ENCODE assay signal across 14 cellular contexts in genomic region chr12:105317453-105317852, GRCh38. TPM values are rescaled to one million over a fixed set of nuclear protein-coding genes. Genes with fewer than 3 reads are reported as not detected.
DNase-seq lines count a peak whose midpoint lies in the region; ATAC-seq, FAIRE-seq and TF ChIP-seq lines count a peak whose summit lies in the region.
"Had no signal": no experiment of that assay in that cellular context is flagged by ENCODE, and none has a peak within 500 bp of the region (broad histone marks: within the 10 kb centered on the region; RNA-seq: fewer than 3 reads in every experiment).

No MANE protein-coding gene starts in this region.

- H3K4me3 ChIP-seq in adipocyte (ENCODE audit: low read length) (no peak overlapping the region), kidney (ENCODE audit: low read length in 2 of 2) (no peak overlapping the region), stomach (no peak overlapping the region), lower leg skin (ENCODE audit: low read depth, poor library complexity, severe bottlenecking) (no peak overlapping the region)
- H3K4me3 ChIP-seq: skin epidermis, thoracic aorta had no signal

- H3K27ac ChIP-seq in kidney (ENCODE audit: low read depth in 2 of 2, low read length in 2 of 2), result peak overlapping the region; percentile 56 to 81
- peak overlapping the region; percentile 58 to 80 (median 64) for H3K27ac ChIP-seq in stomach
- H3K27ac ChIP-seq: thoracic aorta had no signal

- peak overlapping the region; percentile 10 for H3K9ac ChIP-seq in adipocyte (ENCODE audit: low read length)
- H3K9ac ChIP-seq in kidney (ENCODE audit: low read length in 2 of 2), result no peak overlapping the region

- intact Hi-C loops in kidney (cut with DNase I), result no loop called here
- intact Hi-C loops in stomach (cut with DNase I; ENCODE audit: low total_unique reads), result no loop called here
- intact Hi-C loops in lower leg skin (cut with DNase I; ENCODE audit: low total_unique reads), result no loop called here

- H3K27me3 ChIP-seq in adipocyte (replicated peaks; ENCODE audit: control insufficient read depth, insufficient read depth, low read length), result no peaks in the 10 kb centered on the region
- H3K27me3 ChIP-seq in stomach, result no peaks in the 10 kb centered on the region

- ATAC-seq in GM18909 (IDR thresholded peaks at IDR 0.05; ENCODE audit: poor library complexity, unreplicated experiment), result no peak

- 36 to 59% (median 49%) methylated on average over 2 of the region's 2 CpGs for WGBS in stomach, 5 donors
- WGBS in lower leg skin, 2 donors, result 68 to 76% methylated on average over 2 of the region's 2 CpGs

- H3K36me3 ChIP-seq in adipocyte (ENCODE audit: control insufficient read depth, insufficient read depth, low read length, severe bottlenecking) (no peaks in the 10 kb centered on the region), kidney (ENCODE audit: control insufficient read depth in 1 of 2, insufficient read depth in 2 of 2, low read length in 2 of 2) (no peaks in the 10 kb centered on the region), stomach (no peaks in the 10 kb centered on the region)
- H3K36me3 ChIP-seq: thoracic aorta had no signal

- FAIRE-seq in kidney (lab: Jason Lieb, UNC), result no peak
- no peak for FAIRE-seq in HTR-8/SVneo (lab: Jason Lieb, UNC)

- H3K9me3 ChIP-seq in adipocyte (ENCODE audit: control insufficient read depth, low read length), result no peaks in the 10 kb centered on the region
- H3K9me3 ChIP-seq in kidney (ENCODE audit: control insufficient read depth in 1 of 2, low read length in 2 of 2), result no peaks in the 10 kb centered on the region
- peaks cover 0 to 12% (median 5%) of the 10 kb centered on the region in 4 donors for H3K9me3 ChIP-seq in stomach
- H3K9me3 ChIP-seq: thoracic aorta had no signal

- TF ChIP-seq POLR2A in stomach (IDR thresholded peaks at IDR 0.05) (no peak), lower leg skin (IDR thresholded peaks at IDR 0.05) (no peak)

- H3K4me1 ChIP-seq in adipocyte (ENCODE audit: control insufficient read depth, insufficient read depth, low read length), result peaks cover 25% of the 10 kb centered on the region
- peaks cover 23 to 24% of the 10 kb centered on the region in 2 donors for H3K4me1 ChIP-seq in kidney (ENCODE audit: control insufficient read depth in 1 of 2, insufficient read depth in 1 of 2, low read depth in 1 of 2, low read length in 2 of 2)
- peaks cover 12 to 36% (median 24%) of the 10 kb centered on the region in 4 donors for H3K4me1 ChIP-seq in stomach

- DNase-seq in GM04503 (ENCODE audit: low read depth) (peak; percentile 56), adipocyte (ENCODE audit: low read depth) (peak; percentile 68), kidney (no peak), stomach (no peak), lower leg skin (ENCODE audit: low spot score in 2 of 2) (no peak), HTR-8/SVneo (ENCODE audit: insufficient read length, low spot score) (no peak)
- DNase-seq: activated CD8-positive, alpha-beta memory T cell treated with anti-CD3 and anti-CD28 coated beads for 24 hours; islet precursor cell; NCI-H1105; nephron progenitor cell; SHP77 had no signal

- no peak for TF ChIP-seq EP300 in stomach (IDR thresholded peaks at IDR 0.05)

- TF ChIP-seq CTCF in kidney (IDR thresholded peaks at IDR 0.05; ENCODE audit: borderline replicate concordance, extremely low read depth, insufficient read depth) (no peak), stomach (IDR thresholded peaks at IDR 0.05) (no peak), lower leg skin (IDR thresholded peaks at IDR 0.05) (no peak)

RNA-seq across cellular contexts. Expression of gene C12orf75, which starts 13.0 kb away (rescaled TPM):
- 127 TPM for total RNA-seq in kidney
- 107 TPM for polyA plus RNA-seq in kidney (ENCODE audit: insufficient read depth, low read depth, low replicate concordance)
- total RNA-seq in stomach, result 10 to 100 TPM in 3 of 5 donors, 1 to 10 TPM in 1, not detected in 1; 4.9 to 43.7 (median 35.3) TPM
- 100 to 1,000 TPM in 2 of 3 donors, 10 to 100 TPM in 1; 43.4 to 145 (median 143) TPM for polyA plus RNA-seq in stomach
- 10 to 100 TPM; 13.2 to 24.3 (median 15.4) TPM for total RNA-seq in lower leg skin

Comparison
In these comparisons a context has a peak if more than half of its experiments do, and no peak if none do; other contexts are left out.
1. DNase-seq: peak in GM04503 (single experiment) and adipocyte (single experiment); none in kidney (single experiment), stomach (single experiment), lower leg skin (0 of 2) and HTR-8/SVneo (single experiment).